ENCODE assay signal across 3 cellular contexts in genomic region chr4:2285665-2286381, GRCh38.
TF ChIP-seq lines count a peak whose summit lies in the region.

No MANE protein-coding gene starts in this region.

TF ChIP-seq in HEK293, 187 proteins besides CTCF, POLR2A, EP300 and RAD21:
- TF ChIP-seq ZNF146 (tag by site-specific recombination; IDR thresholded peaks at IDR 0.05): no peak
- TF ChIP-seq ZNF18 (tag by site-specific recombination; IDR thresholded peaks at IDR 0.05): no peak
- TF ChIP-seq ZNF19 (tag by site-specific recombination; IDR thresholded peaks at IDR 0.05; ENCODE audit: low read depth): no peak
- TF ChIP-seq ZNF169 (tag by site-specific recombination; IDR thresholded peaks at IDR 0.05): no peak
- TF ChIP-seq ZNF157 (tag by site-specific recombination; IDR thresholded peaks at IDR 0.05): peak; percentile 67
- no peak for TF ChIP-seq ZNF266 (tag by site-specific recombination; IDR thresholded peaks at IDR 0.05; ENCODE audit: low read depth)
TF ChIP-seq in HEK293: peak in this region for 1.

TF ChIP-seq in endothelial cell of umbilical vein, 7 proteins besides CTCF, POLR2A, EP300 and RAD21:
- TF ChIP-seq FOS (IDR thresholded peaks at IDR 0.05; ENCODE audit: borderline replicate concordance, insufficient read depth, low read length) (no peak), GATA2 (IDR thresholded peaks at IDR 0.05; ENCODE audit: insufficient read depth, insufficient read length, low read depth, low read length) (no peak), MAX (IDR thresholded peaks at IDR 0.05; ENCODE audit: insufficient read depth, insufficient read length) (no peak), EZH2 (IDR thresholded peaks at IDR 0.05; ENCODE audit: borderline replicate concordance, low read depth, low read length, severe bottlenecking) (no peak), MYC (IDR thresholded peaks at IDR 0.05; ENCODE audit: low read depth, low read length) (no peak), POLR2AphosphoS5 (IDR thresholded peaks at IDR 0.05; ENCODE audit: insufficient read depth, low read depth, low read length) (no peak), JUN (IDR thresholded peaks at IDR 0.05; ENCODE audit: borderline replicate concordance, insufficient read depth, insufficient read length, low read depth) (no peak)

TF ChIP-seq in GM12891, 5 proteins besides CTCF, POLR2A, EP300 and RAD21:
- TF ChIP-seq POLR2AphosphoS5 (IDR thresholded peaks at IDR 0.05; ENCODE audit: low read depth, low read length) (no peak), SPI1 (IDR thresholded peaks at IDR 0.05; ENCODE audit: low read depth, low read length) (no peak), PAX5 (IDR thresholded peaks at IDR 0.05; ENCODE audit: insufficient read depth, low read length, severe bottlenecking) (no peak), TAF1 (IDR thresholded peaks at IDR 0.05; ENCODE audit: low read depth, low read length) (no peak), POU2F2 (IDR thresholded peaks at IDR 0.05; ENCODE audit: low read depth, low read length) (no peak)
